In genomic region chr12:11727133-11727664, GRCh38 we compare ENCODE assay signal across 9 cellular contexts.
A peak's percentile ranks its signal among the peaks of the same experiment; 100 is the strongest.
DNase-seq lines count a peak whose midpoint lies in the region; ATAC-seq and TF ChIP-seq lines count a peak whose summit lies in the region.
"Had no signal": no experiment of that assay in that cellular context is flagged by ENCODE, and none has a peak within 500 bp of the region (broad histone marks: within the 10 kb centered on the region; RNA-seq: fewer than 3 reads in every experiment).

No MANE protein-coding gene starts in this region.

- H3K36me3 Mint-ChIP-seq in naive thymus-derived CD4-positive, alpha-beta T cell = peaks cover 0 to 31% (median 4%) of the 10 kb centered on the region in 5 donors
- H3K36me3 Mint-ChIP-seq: brain had no signal

- no peak for TF ChIP-seq EP300 in transverse colon (IDR thresholded peaks at IDR 0.05; ENCODE audit: low read depth)

- H3K9me3 ChIP-seq in cardiac muscle cell (ENCODE audit: low read depth) (no peaks in the 10 kb centered on the region), transverse colon (no peaks in the 10 kb centered on the region), HAP-1 (no peaks in the 10 kb centered on the region), adrenal gland (replicated peaks in 1 of 3) (no peaks in the 10 kb centered on the region)
- no peaks in the 10 kb centered on the region for H3K9me3 ChIP-seq in naive thymus-derived CD4-positive, alpha-beta T cell (ENCODE audit: control insufficient read depth in 2 of 3, low read length in 3 of 3)

- peak overlapping the region; percentile 3 to 79 (median 46) for H3K4me3 Mint-ChIP-seq in naive thymus-derived CD4-positive, alpha-beta T cell
- H3K4me3 Mint-ChIP-seq: brain had no signal

- peak overlapping the region; percentile 16 to 86 (median 60) for H3K27ac Mint-ChIP-seq in naive thymus-derived CD4-positive, alpha-beta T cell

- peaks cover 49 to 76% (median 72%) of the 10 kb centered on the region in 7 donors for H3K4me1 Mint-ChIP-seq in naive thymus-derived CD4-positive, alpha-beta T cell

- WGBS in transverse colon (ENCODE audit: low coverage in 1 of 2), 2 donors = 71% methylated on average over 10 of the region's 12 CpGs; no CpG with 5 or more reads in 1 of the 2 donors
- 89 to 93% (median 90%) methylated on average over 12 of the region's 12 CpGs for WGBS in adrenal gland, 4 donors

- peaks cover 55% of the 10 kb centered on the region for H3K4me1 ChIP-seq in cardiac muscle cell (ENCODE audit: low read depth)
- H3K4me1 ChIP-seq in naive thymus-derived CD4-positive, alpha-beta T cell (ENCODE audit: control insufficient read depth in 2 of 2, insufficient read depth in 2 of 2, low read length in 2 of 2) = peaks cover 21 to 56% of the 10 kb centered on the region in 2 donors
- peaks cover 62 to 97% (median 79%) of the 10 kb centered on the region in 4 donors for H3K4me1 ChIP-seq in transverse colon
- no peaks in the 10 kb centered on the region for H3K4me1 ChIP-seq in HAP-1
- peaks cover 13 to 64% of the 10 kb centered on the region in 2 donors for H3K4me1 ChIP-seq in adrenal gland (replicated peaks in 1 of 2)

- DNase-seq in cardiac muscle cell (ENCODE audit: low read depth in 1 of 2, low spot score in 1 of 2) (no peak), Right ventricle myocardium inferior (ENCODE audit: missing footprints) (no peak), activated T-helper 1 cell treated with Interleukin-2 at 50 U/mL for 16 hours (ENCODE audit: low read depth) (peak; percentile 13), transverse colon (no peak), HAP-1 (ENCODE audit: low spot score in 2 of 2) (no peak), adrenal gland (no peak), OCI-M1 (lab: John Stamatoyannopoulos, UW) (no peak)
- DNase-seq in naive thymus-derived CD4-positive, alpha-beta T cell = peak in 8 of 9 donors; percentile 56 to 73 (median 66)

- no peak for ATAC-seq in Right ventricle myocardium inferior
- ATAC-seq in naive thymus-derived CD4-positive, alpha-beta T cell = peak; percentile 83

- H3K9me3 Mint-ChIP-seq in naive thymus-derived CD4-positive, alpha-beta T cell = peaks cover 0 to 4% (median 0%) of the 10 kb centered on the region in 11 donors
- H3K9me3 Mint-ChIP-seq: brain had no signal

- H3K36me3 ChIP-seq in cardiac muscle cell (no peaks in the 10 kb centered on the region), transverse colon (no peaks in the 10 kb centered on the region), HAP-1 (replicated peaks) (no peaks in the 10 kb centered on the region), adrenal gland (replicated peaks in 1 of 2) (no peaks in the 10 kb centered on the region)
- no peaks in the 10 kb centered on the region for H3K36me3 ChIP-seq in naive thymus-derived CD4-positive, alpha-beta T cell (ENCODE audit: control insufficient read depth in 2 of 3, insufficient read depth in 3 of 3, low read length in 3 of 3)

- POLR2A ChIA-PET in naive thymus-derived CD4-positive, alpha-beta T cell (lab: Charles Lee) = interaction anchor here (0.5 to 0.6 kb wide), 3 partner anchors 11 to 305 kb away, joined by 3 read pairs; no protein-coding TSS in a partner anchor

- peak overlapping the region; percentile 90 for H3K27ac ChIP-seq in cardiac muscle cell
- H3K27ac ChIP-seq in naive thymus-derived CD4-positive, alpha-beta T cell (ENCODE audit: low read depth, low read length) = peak overlapping the region; percentile 19
- peak overlapping the region; percentile 79 to 86 (median 84) for H3K27ac ChIP-seq in transverse colon
- no peak overlapping the region for H3K27ac ChIP-seq in adrenal gland

- intact Hi-C loops in Right ventricle myocardium inferior (cut with DNase I) (no loop called here), transverse colon (cut with DNase I; ENCODE audit: low total_unique reads) (no loop called here), adrenal gland (cut with DNase I) (no loop called here)
- intact Hi-C loops in naive thymus-derived CD4-positive, alpha-beta T cell (cut with micrococcal nuclease) = loop anchor here (1.0 to 2.0 kb wide), 5 partner anchors 76 to 306 kb away; no protein-coding TSS in a partner anchor

- no peak for TF ChIP-seq POLR2A in transverse colon (IDR thresholded peaks at IDR 0.05)
- TF ChIP-seq POLR2A in adrenal gland (IDR thresholded peaks at IDR 0.05) = no peak

- H3K27me3 Mint-ChIP-seq in naive thymus-derived CD4-positive, alpha-beta T cell = no peaks in the 10 kb centered on the region

- CTCF ChIA-PET in naive thymus-derived CD4-positive, alpha-beta T cell (lab: Charles Lee) = interaction anchor here (0.6 to 1.5 kb wide), 4 partner anchors 9 to 306 kb away, joined by 3 to 4 read pairs (median 3); no protein-coding TSS in a partner anchor

- H3K4me3 ChIP-seq in cardiac muscle cell = no peak overlapping the region
- peak overlapping the region; percentile 15 for H3K4me3 ChIP-seq in naive thymus-derived CD4-positive, alpha-beta T cell (ENCODE audit: low read length)
- H3K4me3 ChIP-seq in transverse colon = no peak overlapping the region
- no peak overlapping the region for H3K4me3 ChIP-seq in HAP-1
- no peak overlapping the region for H3K4me3 ChIP-seq in adrenal gland

- in situ Hi-C loops in transverse colon (cut with MboI; ENCODE audit: low pct_ligation_motif_present in 1 of 4, low pct_unique_long_range_greater_than_20kb in 1 of 4, low sequenced_read_pairs in 3 of 4) = no loop called here
- in situ Hi-C loops in HAP-1 (cut with MboI; ENCODE audit: low sequenced_read_pairs) = no loop called here

- no peak for TF ChIP-seq CTCF in cardiac muscle cell (IDR thresholded peaks at IDR 0.05; ENCODE audit: low read depth, low read length)
- no peak for TF ChIP-seq CTCF in transverse colon (IDR thresholded peaks at IDR 0.05)
- TF ChIP-seq CTCF in adrenal gland (IDR thresholded peaks at IDR 0.05) = no peak

- H3K27me3 ChIP-seq in cardiac muscle cell (no peaks in the 10 kb centered on the region), transverse colon (no peaks in the 10 kb centered on the region), HAP-1 (ENCODE audit: low read depth) (no peaks in the 10 kb centered on the region), adrenal gland (no peaks in the 10 kb centered on the region)
- no peaks in the 10 kb centered on the region for H3K27me3 ChIP-seq in naive thymus-derived CD4-positive, alpha-beta T cell (ENCODE audit: control insufficient read depth in 2 of 2, insufficient read depth in 2 of 2, low read length in 2 of 2)

Comparison
In these comparisons a context has a peak if more than half of its experiments do, and no peak if none do; other contexts are left out.
1. DNase-seq: peak in activated T-helper 1 cell treated with Interleukin-2 at 50 U/mL for 16 hours (single experiment) and naive thymus-derived CD4-positive, alpha-beta T cell (8 of 9); none in cardiac muscle cell (0 of 2), Right ventricle myocardium inferior (single experiment), transverse colon (single experiment), HAP-1 (0 of 2), adrenal gland (0 of 7) and OCI-M1 (single experiment).
2. H3K27ac ChIP-seq: peak in cardiac muscle cell (single experiment), naive thymus-derived CD4-positive, alpha-beta T cell (single experiment) and transverse colon (4 of 4); none in adrenal gland (0 of 5).
3. intact Hi-C loops: an anchor here in naive thymus-derived CD4-positive, alpha-beta T cell (1.0 to 2.0 kb wide); none called in Right ventricle myocardium inferior, transverse colon and adrenal gland.